In the genomic region with DNA sequence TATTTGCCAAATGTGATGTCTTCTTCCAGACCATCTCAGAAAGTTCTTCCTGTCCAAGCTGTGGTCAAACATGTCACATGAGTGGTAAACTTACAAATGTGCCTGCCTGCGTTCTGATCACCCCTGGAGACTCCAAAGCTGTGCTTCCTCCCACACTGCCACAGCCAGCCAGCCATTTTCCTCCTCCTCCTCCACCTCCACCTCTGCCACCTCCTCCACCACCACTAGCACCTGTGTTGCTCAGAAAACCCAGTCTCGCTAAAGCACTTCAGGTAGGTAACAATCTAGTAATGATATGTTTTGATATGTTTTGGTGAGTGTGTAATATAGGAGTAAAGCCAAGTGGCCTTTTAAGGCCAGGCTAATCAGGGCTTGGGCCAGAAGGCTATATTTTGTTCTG, we compare ENCODE assay signal across 24 cellular contexts.
"Had no signal": no experiment of that assay in that cellular context is flagged by ENCODE, and none has a peak within 500 bp of the region (broad histone marks: within the 10 kb centered on the region; RNA-seq: fewer than 3 reads in every experiment).

No MANE protein-coding gene starts in this region.

- DNase-seq: cortex of kidney; dorsolateral prefrontal cortex; effector CD8-positive, alpha-beta T cell; gastrocnemius medialis; heart right ventricle; islet precursor cell; left cardiac atrium; left ventricle myocardium inferior; lower lobe of right lung; midbrain; sigmoid colon; stimulated activated CD4-positive, alpha-beta T cell treated with anti-CD3 and anti-CD28 coated beads, Interleukin-2, amount 100 ng/mL, for 24 hours; stimulated activated CD4-positive, alpha-beta T cell treated with anti-CD3 and anti-CD28 coated beads, Interleukin-4, amount 100 ng/mL, for 4 hours; stimulated activated naive B cell treated with anti-CD40 and anti-IgM and Interleukin-4, amounts not matched to agents 10 μg/mL and 1 μg/mL and 100 μg/mL, for 72 hours; stimulated activated naive CD8-positive, alpha-beta T cell treated with anti-CD3 and anti-CD28 coated beads, Interleukin-15, amount 100 ng/mL, for 72 hours; testis; upper lobe of right lung had no signal

- H3K27ac ChIP-seq: gastrocnemius medialis, heart right ventricle, left ventricle myocardium inferior, lower lobe of right lung, neutrophil, right atrium auricular region, sigmoid colon, testis, tibial nerve, upper lobe of right lung had no signal

- H3K4me3 Mint-ChIP-seq: memory B cell; natural killer cell treated with Interleukin-12 subunit alpha and Interleukin-12 subunit beta and Interleukin-15 and Interleukin-18, amount 100 ng/mL, for 72 hours; stimulated activated naive B cell treated with anti-CD40 and anti-IgM and Interleukin-4, amounts not matched to agents 10 μg/mL and 1 μg/mL and 100 μg/mL, for 72 hours; stimulated activated naive CD8-positive, alpha-beta T cell treated with anti-CD3 and anti-CD28 coated beads, Interleukin-15, amount 100 ng/mL, for 72 hours had no signal

- ATAC-seq: esophagus mucosa; gastrocnemius medialis; heart right ventricle; left cardiac atrium; lower lobe of right lung; natural killer cell treated with Interleukin-12 subunit alpha and Interleukin-12 subunit beta and Interleukin-15 and Interleukin-18, amount 100 ng/mL, for 72 hours; stimulated activated naive B cell treated with anti-CD40 and anti-IgM and Interleukin-4, amounts not matched to agents 10 μg/mL and 1 μg/mL and 100 μg/mL, for 72 hours; stimulated activated naive CD8-positive, alpha-beta T cell treated with anti-CD3 and anti-CD28 coated beads, Interleukin-15, amount 100 ng/mL, for 72 hours; upper lobe of right lung had no signal

- H3K36me3 ChIP-seq: gastrocnemius medialis, left ventricle myocardium inferior, lower lobe of right lung, right atrium auricular region, sigmoid colon, upper lobe of right lung had no signal

- H3K4me3 ChIP-seq: dorsolateral prefrontal cortex, gastrocnemius medialis, heart right ventricle, left ventricle myocardium inferior, lower lobe of right lung, right atrium auricular region, sigmoid colon, skin epidermis, testis, tibial nerve, upper lobe of right lung had no signal

- H3K27me3 Mint-ChIP-seq: memory B cell; natural killer cell treated with Interleukin-12 subunit alpha and Interleukin-12 subunit beta and Interleukin-15 and Interleukin-18, amount 100 ng/mL, for 72 hours; stimulated activated naive B cell treated with anti-CD40 and anti-IgM and Interleukin-4, amounts not matched to agents 10 μg/mL and 1 μg/mL and 100 μg/mL, for 72 hours; stimulated activated naive CD8-positive, alpha-beta T cell treated with anti-CD3 and anti-CD28 coated beads, Interleukin-15, amount 100 ng/mL, for 72 hours had no signal

- H3K27ac Mint-ChIP-seq: memory B cell; natural killer cell treated with Interleukin-12 subunit alpha and Interleukin-12 subunit beta and Interleukin-15 and Interleukin-18, amount 100 ng/mL, for 72 hours; stimulated activated naive CD8-positive, alpha-beta T cell treated with anti-CD3 and anti-CD28 coated beads, Interleukin-15, amount 100 ng/mL, for 72 hours had no signal

- H3K27me3 ChIP-seq: dorsolateral prefrontal cortex, gastrocnemius medialis, heart right ventricle, neutrophil, right atrium auricular region, sigmoid colon, testis, tibial nerve, upper lobe of right lung had no signal

- H3K9me3 ChIP-seq: gastrocnemius medialis, heart right ventricle, left ventricle myocardium inferior, lower lobe of right lung, neutrophil, right atrium auricular region, sigmoid colon, testis, tibial nerve, upper lobe of right lung had no signal

- H3K4me1 Mint-ChIP-seq: memory B cell; stimulated activated naive CD8-positive, alpha-beta T cell treated with anti-CD3 and anti-CD28 coated beads, Interleukin-15, amount 100 ng/mL, for 72 hours had no signal

- H3K4me1 ChIP-seq: gastrocnemius medialis, heart right ventricle, left ventricle myocardium inferior, lower lobe of right lung, right atrium auricular region, sigmoid colon, testis, tibial nerve, upper lobe of right lung had no signal

- H3K9me3 Mint-ChIP-seq: natural killer cell treated with Interleukin-12 subunit alpha and Interleukin-12 subunit beta and Interleukin-15 and Interleukin-18, amount 100 ng/mL, for 72 hours; stimulated activated naive CD8-positive, alpha-beta T cell treated with anti-CD3 and anti-CD28 coated beads, Interleukin-15, amount 100 ng/mL, for 72 hours had no signal
